12 cellular contexts compared by ENCODE assay signal in the genomic region with DNA sequence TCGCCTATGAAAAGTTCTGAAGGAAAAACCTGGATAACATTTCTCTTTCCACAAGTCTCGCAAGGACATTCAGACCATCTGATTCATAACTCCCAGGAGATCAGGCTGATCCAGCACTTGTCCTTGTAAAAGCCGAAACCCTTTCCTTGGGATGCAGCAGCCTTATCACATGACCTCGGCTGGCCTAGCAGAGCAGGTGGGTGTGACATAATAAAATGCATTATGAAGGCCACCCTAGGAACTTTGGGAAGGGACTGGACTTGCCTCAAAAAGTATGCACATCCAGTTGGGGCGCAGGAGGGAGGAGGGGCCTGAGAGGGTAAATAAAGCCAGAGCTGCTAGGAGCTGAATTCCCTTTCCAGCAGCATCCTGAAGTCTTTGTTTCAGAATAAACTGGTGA.
DNase-seq lines count a peak whose midpoint lies in the region; ATAC-seq, FAIRE-seq and TF ChIP-seq lines count a peak whose summit lies in the region.
"Had no signal": no experiment of that assay in that cellular context is flagged by ENCODE, and none has a peak within 500 bp of the region (broad histone marks: within the 10 kb centered on the region; RNA-seq: fewer than 3 reads in every experiment).

No MANE protein-coding gene starts in this region.

- no peaks in the 10 kb centered on the region for H3K9me3 Mint-ChIP-seq in activated CD4-positive, alpha-beta T cell treated with anti-CD3 and anti-CD28 coated beads, Interleukin-2, amount 10 ng/mL, durations not matched to agents 24 days and 14 days
- H3K9me3 Mint-ChIP-seq in naive thymus-derived CD8-positive, alpha-beta T cell = no peaks in the 10 kb centered on the region
- H3K9me3 Mint-ChIP-seq: CD4-positive, CD25-positive, alpha-beta regulatory T cell; stimulated activated naive B cell treated with anti-CD40 and anti-IgM and Interleukin-4, amounts not matched to agents 10 μg/mL and 1 μg/mL and 100 μg/mL, for 72 hours; T-helper 2 cell treated with Interferon-gamma antibody and Interleukin-4, amounts not matched to agents 5 μg/mL and 100 μg/mL, for 36 hours had no signal

- TF ChIP-seq CTCF in foreskin fibroblast (IDR thresholded peaks at IDR 0.05; ENCODE audit: low read depth, low read length) = no peak
- no peak for TF ChIP-seq CTCF in pancreas (IDR thresholded peaks at IDR 0.05)

- no peak overlapping the region for H3K27ac Mint-ChIP-seq in activated CD4-positive, alpha-beta T cell treated with anti-CD3 and anti-CD28 coated beads, Interleukin-2, amount 10 ng/mL, durations not matched to agents 24 days and 14 days
- no peak overlapping the region for H3K27ac Mint-ChIP-seq in naive thymus-derived CD8-positive, alpha-beta T cell
- H3K27ac Mint-ChIP-seq: stimulated activated naive B cell treated with anti-CD40 and anti-IgM and Interleukin-4, amounts not matched to agents 10 μg/mL and 1 μg/mL and 100 μg/mL, for 72 hours; T-helper 2 cell treated with Interferon-gamma antibody and Interleukin-4, amounts not matched to agents 5 μg/mL and 100 μg/mL, for 36 hours had no signal

- DNase-seq in ELR (ENCODE audit: low read depth) (peak; percentile 65), foreskin fibroblast (peak; percentile 65 to 82), pancreas (no peak), COR-L47 (lab: John Stamatoyannopoulos, UW) (no peak)
- no peak for DNase-seq in activated CD4-positive, alpha-beta T cell treated with anti-CD3 and anti-CD28 coated beads, Interleukin-2, amount 10 ng/mL, durations not matched to agents 24 days and 14 days
- no peak for DNase-seq in naive thymus-derived CD8-positive, alpha-beta T cell
- DNase-seq: CD4-positive, CD25-positive, alpha-beta regulatory T cell; stimulated activated naive B cell treated with anti-CD40 and anti-IgM and Interleukin-4, amounts not matched to agents 10 μg/mL and 1 μg/mL and 100 μg/mL, for 72 hours had no signal

- no peaks in the 10 kb centered on the region for H3K36me3 ChIP-seq in pancreas

- no peaks in the 10 kb centered on the region for H3K4me1 ChIP-seq in pancreas

- no peak overlapping the region for H3K4me3 Mint-ChIP-seq in activated CD4-positive, alpha-beta T cell treated with anti-CD3 and anti-CD28 coated beads, Interleukin-2, amount 10 ng/mL, durations not matched to agents 24 days and 14 days
- H3K4me3 Mint-ChIP-seq in naive thymus-derived CD8-positive, alpha-beta T cell = no peak overlapping the region
- H3K4me3 Mint-ChIP-seq: CD4-positive, CD25-positive, alpha-beta regulatory T cell; stimulated activated naive B cell treated with anti-CD40 and anti-IgM and Interleukin-4, amounts not matched to agents 10 μg/mL and 1 μg/mL and 100 μg/mL, for 72 hours; T-helper 2 cell treated with Interferon-gamma antibody and Interleukin-4, amounts not matched to agents 5 μg/mL and 100 μg/mL, for 36 hours had no signal

- no peaks in the 10 kb centered on the region for H3K27me3 ChIP-seq in pancreas

- H3K4me3 ChIP-seq in foreskin fibroblast (ENCODE audit: low read depth in 1 of 2, low read length in 2 of 2) (no peak overlapping the region), pancreas (no peak overlapping the region)

- POLR2A ChIA-PET in naive thymus-derived CD8-positive, alpha-beta T cell (lab: Charles Lee) = no interaction called here

- H3K4me1 Mint-ChIP-seq in activated CD4-positive, alpha-beta T cell treated with anti-CD3 and anti-CD28 coated beads, Interleukin-2, amount 10 ng/mL, durations not matched to agents 24 days and 14 days = no peaks in the 10 kb centered on the region
- no peaks in the 10 kb centered on the region for H3K4me1 Mint-ChIP-seq in naive thymus-derived CD8-positive, alpha-beta T cell
- H3K4me1 Mint-ChIP-seq: CD4-positive, CD25-positive, alpha-beta regulatory T cell had no signal

- H3K27ac ChIP-seq in pancreas = no peak overlapping the region
- H3K27ac ChIP-seq: HL-60 had no signal

- no peaks in the 10 kb centered on the region for H3K36me3 Mint-ChIP-seq in activated CD4-positive, alpha-beta T cell treated with anti-CD3 and anti-CD28 coated beads, Interleukin-2, amount 10 ng/mL, durations not matched to agents 24 days and 14 days (ENCODE audit: low read depth)
- no peaks in the 10 kb centered on the region for H3K36me3 Mint-ChIP-seq in naive thymus-derived CD8-positive, alpha-beta T cell
- H3K36me3 Mint-ChIP-seq: CD4-positive, CD25-positive, alpha-beta regulatory T cell; stimulated activated naive B cell treated with anti-CD40 and anti-IgM and Interleukin-4, amounts not matched to agents 10 μg/mL and 1 μg/mL and 100 μg/mL, for 72 hours had no signal

- H3K27me3 Mint-ChIP-seq in activated CD4-positive, alpha-beta T cell treated with anti-CD3 and anti-CD28 coated beads, Interleukin-2, amount 10 ng/mL, durations not matched to agents 24 days and 14 days = peaks cover 8% of the 10 kb centered on the region
- H3K27me3 Mint-ChIP-seq in naive thymus-derived CD8-positive, alpha-beta T cell = peaks cover 0 to 5% (median 0%) of the 10 kb centered on the region in 5 donors
- H3K27me3 Mint-ChIP-seq: stimulated activated naive B cell treated with anti-CD40 and anti-IgM and Interleukin-4, amounts not matched to agents 10 μg/mL and 1 μg/mL and 100 μg/mL, for 72 hours had no signal

- intact Hi-C loops in pancreas (cut with DNase I) = no loop called here
- intact Hi-C loops in activated CD4-positive, alpha-beta T cell treated with anti-CD3 and anti-CD28 coated beads, Interleukin-2, amount 10 ng/mL, durations not matched to agents 24 days and 14 days (cut with micrococcal nuclease) = no loop called here

- ATAC-seq in SK-N-SH treated with all-trans-retinoic acid at 6 μM for 48 hours (peak; percentile 41), pancreas (peak in 3 of 4 donors; percentile 12 to 41 (median 14)), HG03378 (IDR thresholded peaks at IDR 0.05; ENCODE audit: unreplicated experiment) (no peak)
- ATAC-seq in naive thymus-derived CD8-positive, alpha-beta T cell = no peak
- ATAC-seq: stimulated activated naive B cell treated with anti-CD40 and anti-IgM and Interleukin-4, amounts not matched to agents 10 μg/mL and 1 μg/mL and 100 μg/mL, for 72 hours had no signal

- WGBS in pancreas, 2 donors = 42 to 57% methylated on average over 5 of the region's 5 CpGs

- no peaks in the 10 kb centered on the region for H3K9me3 ChIP-seq in pancreas

- FAIRE-seq in pancreas (lab: Jason Lieb, UNC) = no peak

TF ChIP-seq in SK-N-SH treated with all-trans-retinoic acid at 6 μM for 48 hours, 23 proteins besides CTCF, POLR2A, EP300 and RAD21 (continues in another document):
- no peak for TF ChIP-seq SNAI2 (CRISPR knock-in tag; IDR thresholded peaks at IDR 0.05)
- no peak for TF ChIP-seq TOX (CRISPR knock-in tag; IDR thresholded peaks at IDR 0.05; ENCODE audit: borderline replicate concordance)
- TF ChIP-seq ZNF8 (CRISPR knock-in tag; IDR thresholded peaks at IDR 0.05) = no peak
- no peak for TF ChIP-seq ZFP30 (CRISPR knock-in tag; IDR thresholded peaks at IDR 0.05)
- TF ChIP-seq ARNTL (CRISPR knock-in tag; IDR thresholded peaks at IDR 0.05; ENCODE audit: borderline replicate concordance, low read depth) = no peak
- no peak for TF ChIP-seq ESRRG (CRISPR knock-in tag; IDR thresholded peaks at IDR 0.05)
- TF ChIP-seq, protein P1, sequence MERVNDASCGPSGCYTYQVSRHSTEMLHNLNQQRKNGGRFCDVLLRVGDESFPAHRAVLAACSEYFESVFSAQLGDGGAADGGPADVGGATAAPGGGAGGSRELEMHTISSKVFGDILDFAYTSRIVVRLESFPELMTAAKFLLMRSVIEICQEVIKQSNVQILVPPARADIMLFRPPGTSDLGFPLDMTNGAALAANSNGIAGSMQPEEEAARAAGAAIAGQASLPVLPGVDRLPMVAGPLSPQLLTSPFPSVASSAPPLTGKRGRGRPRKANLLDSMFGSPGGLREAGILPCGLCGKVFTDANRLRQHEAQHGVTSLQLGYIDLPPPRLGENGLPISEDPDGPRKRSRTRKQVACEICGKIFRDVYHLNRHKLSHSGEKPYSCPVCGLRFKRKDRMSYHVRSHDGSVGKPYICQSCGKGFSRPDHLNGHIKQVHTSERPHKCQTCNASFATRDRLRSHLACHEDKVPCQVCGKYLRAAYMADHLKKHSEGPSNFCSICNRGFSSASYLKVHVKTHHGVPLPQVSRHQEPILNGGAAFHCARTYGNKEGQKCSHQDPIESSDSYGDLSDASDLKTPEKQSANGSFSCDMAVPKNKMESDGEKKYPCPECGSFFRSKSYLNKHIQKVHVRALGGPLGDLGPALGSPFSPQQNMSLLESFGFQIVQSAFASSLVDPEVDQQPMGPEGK (CRISPR knock-in tag; IDR thresholded peaks at IDR 0.05; ENCODE audit: borderline replicate concordance) = no peak
- no peak for TF ChIP-seq GLIS3 (CRISPR knock-in tag; IDR thresholded peaks at IDR 0.05)
- no peak for TF ChIP-seq ISL1 (CRISPR knock-in tag; IDR thresholded peaks at IDR 0.05)
- no peak for TF ChIP-seq ZNF70 (CRISPR knock-in tag; IDR thresholded peaks at IDR 0.05)
- no peak for TF ChIP-seq ZC3H10 (CRISPR knock-in tag; IDR thresholded peaks at IDR 0.05)
- TF ChIP-seq, protein P2, sequence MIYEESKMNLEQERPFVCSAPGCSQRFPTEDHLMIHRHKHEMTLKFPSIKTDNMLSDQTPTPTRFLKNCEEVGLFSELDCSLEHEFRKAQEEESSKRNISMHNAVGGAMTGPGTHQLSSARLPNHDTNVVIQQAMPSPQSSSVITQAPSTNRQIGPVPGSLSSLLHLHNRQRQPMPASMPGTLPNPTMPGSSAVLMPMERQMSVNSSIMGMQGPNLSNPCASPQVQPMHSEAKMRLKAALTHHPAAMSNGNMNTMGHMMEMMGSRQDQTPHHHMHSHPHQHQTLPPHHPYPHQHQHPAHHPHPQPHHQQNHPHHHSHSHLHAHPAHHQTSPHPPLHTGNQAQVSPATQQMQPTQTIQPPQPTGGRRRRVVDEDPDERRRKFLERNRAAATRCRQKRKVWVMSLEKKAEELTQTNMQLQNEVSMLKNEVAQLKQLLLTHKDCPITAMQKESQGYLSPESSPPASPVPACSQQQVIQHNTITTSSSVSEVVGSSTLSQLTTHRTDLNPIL (CRISPR knock-in tag; IDR thresholded peaks at IDR 0.05; ENCODE audit: low read depth) = no peak
- TF ChIP-seq RARB (CRISPR knock-in tag; IDR thresholded peaks at IDR 0.05) = no peak
- TF ChIP-seq PPARA (CRISPR knock-in tag; IDR thresholded peaks at IDR 0.05; ENCODE audit: borderline replicate concordance) = no peak
- TF ChIP-seq, protein P3, sequence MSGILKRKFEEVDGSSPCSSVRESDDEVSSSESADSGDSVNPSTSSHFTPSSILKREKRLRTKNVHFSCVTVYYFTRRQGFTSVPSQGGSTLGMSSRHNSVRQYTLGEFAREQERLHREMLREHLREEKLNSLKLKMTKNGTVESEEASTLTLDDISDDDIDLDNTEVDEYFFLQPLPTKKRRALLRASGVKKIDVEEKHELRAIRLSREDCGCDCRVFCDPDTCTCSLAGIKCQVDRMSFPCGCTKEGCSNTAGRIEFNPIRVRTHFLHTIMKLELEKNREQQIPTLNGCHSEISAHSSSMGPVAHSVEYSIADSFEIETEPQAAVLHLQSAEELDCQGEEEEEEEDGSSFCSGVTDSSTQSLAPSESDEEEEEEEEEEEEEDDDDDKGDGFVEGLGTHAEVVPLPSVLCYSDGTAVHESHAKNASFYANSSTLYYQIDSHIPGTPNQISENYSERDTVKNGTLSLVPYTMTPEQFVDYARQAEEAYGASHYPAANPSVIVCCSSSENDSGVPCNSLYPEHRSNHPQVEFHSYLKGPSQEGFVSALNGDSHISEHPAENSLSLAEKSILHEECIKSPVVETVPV (CRISPR knock-in tag; IDR thresholded peaks at IDR 0.05) = no peak

Comparison
In these comparisons a context has a peak if more than half of its experiments do, and no peak if none do; other contexts are left out.
1. DNase-seq: peak in ELR (single experiment) and foreskin fibroblast (2 of 2); none in pancreas (0 of 6), COR-L47 (single experiment), activated CD4-positive, alpha-beta T cell treated with anti-CD3 and anti-CD28 coated beads, Interleukin-2, amount 10 ng/mL, durations not matched to agents 24 days and 14 days (single experiment) and naive thymus-derived CD8-positive, alpha-beta T cell (0 of 10).
2. ATAC-seq: peak in SK-N-SH treated with all-trans-retinoic acid at 6 μM for 48 hours (single experiment) and pancreas (3 of 4); none in HG03378 (single experiment) and naive thymus-derived CD8-positive, alpha-beta T cell (0 of 2).